In genomic region chr1:98468111-98468717, GRCh38 we compare ENCODE assay signal across 8 cellular contexts.
DNase-seq lines count a peak whose midpoint lies in the region; ATAC-seq and TF ChIP-seq lines count a peak whose summit lies in the region.

No MANE protein-coding gene starts in this region.

- POLR2A ChIA-PET in PC-9 (lab: Charles Lee; ENCODE audit: unreplicated experiment), result interaction anchor here (0.5 to 0.6 kb wide), 2 partner anchors 145 to 1643 kb away, joined by 4 to 6 read pairs; no protein-coding TSS in a partner anchor

- peak; percentile 26 for DNase-seq in COLO829 (ENCODE audit: low spot score)
- peak; percentile 43 for DNase-seq in HFF-Myc (ENCODE audit: extremely low read depth, low read depth)
- peak; percentile 4 to 59 for DNase-seq in PC-9
- peak; percentile 1 to 22 for DNase-seq in erythroblast (lab: John Stamatoyannopoulos, UW)
- DNase-seq in trophoblast cell, result peak; percentile 12 to 65
- no peak for DNase-seq in sciatic nerve (ENCODE audit: low spot score)

- H3F3A ChIP-seq in PC-9 (ENCODE audit: insufficient read depth, low read depth), result no peaks in the 10 kb centered on the region

- H2BK120ac ChIP-seq in trophoblast cell (ENCODE audit: insufficient read depth, low read length, poor library complexity), result no peak overlapping the region

- no peak overlapping the region for H3K4me3 ChIP-seq in HFF-Myc (replicated peaks; ENCODE audit: low read depth, low read length)
- no peak overlapping the region for H3K4me3 ChIP-seq in PC-9
- no peak overlapping the region for H3K4me3 ChIP-seq in trophoblast cell (ENCODE audit: low read depth, low read length)

- H3K36me3 ChIP-seq in PC-9 (ENCODE audit: low read depth) (no peaks in the 10 kb centered on the region), trophoblast cell (ENCODE audit: control insufficient read depth in 1 of 2, insufficient read depth in 2 of 2, low read length in 2 of 2) (no peaks in the 10 kb centered on the region)

- no peaks in the 10 kb centered on the region for H3K9me2 ChIP-seq in PC-9 (ENCODE audit: insufficient read depth)

- peak; percentile 69 for TF ChIP-seq CTCF in HFF-Myc (IDR thresholded peaks at IDR 0.05; ENCODE audit: low read depth, low read length, missing control alignments)
- TF ChIP-seq CTCF in PC-9 (conservative IDR thresholded peaks at IDR 0.05), result peak; percentile 98

- CTCF ChIA-PET in PC-9 (lab: Charles Lee), result interaction anchor here (0.6 to 1.2 kb wide), 4 partner anchors 415 to 1340 kb away, joined by 3 to 4 read pairs (median 4); no protein-coding TSS in a partner anchor

- no peak for ATAC-seq in HG02571 (IDR thresholded peaks at IDR 0.05; ENCODE audit: unreplicated experiment)
- no peak for ATAC-seq in HG03108 (IDR thresholded peaks at IDR 0.05; ENCODE audit: unreplicated experiment)
- ATAC-seq in sciatic nerve, result no peak

- no peak overlapping the region for H3K9ac ChIP-seq in trophoblast cell (ENCODE audit: low read length)

- no peak overlapping the region for H2BK12ac ChIP-seq in trophoblast cell (ENCODE audit: low read length)

- H3K27ac ChIP-seq in PC-9 (no peak overlapping the region), trophoblast cell (ENCODE audit: low read depth, low read length) (no peak overlapping the region)

- H3K79me1 ChIP-seq in trophoblast cell (ENCODE audit: low read length), result no peaks in the 10 kb centered on the region

- H4K91ac ChIP-seq in trophoblast cell (ENCODE audit: low read depth, low read length), result no peak overlapping the region

- intact Hi-C loops in PC-9 (cut with micrococcal nuclease; ENCODE audit: unreplicated experiment), result loop anchor here (1.0 to 5.0 kb wide), 5 partner anchors 145 to 1501 kb away; no protein-coding TSS in a partner anchor
- intact Hi-C loops in sciatic nerve (cut with DNase I), result no loop called here

- H3K4me2 ChIP-seq in PC-9 (no peak overlapping the region), trophoblast cell (ENCODE audit: low read length) (no peak overlapping the region)

- BruUV-seq in PC-9 (replicated peaks; lab: Mats Ljungman, UMichigan), result no TSS peak

- H2BK5ac ChIP-seq in trophoblast cell (ENCODE audit: low read depth, low read length, poor library complexity), result no peak overlapping the region

- H3K4me1 ChIP-seq in PC-9 (replicated peaks; ENCODE audit: insufficient read depth) (no peaks in the 10 kb centered on the region), trophoblast cell (ENCODE audit: control insufficient read depth in 1 of 2, insufficient read depth in 2 of 2, low read length in 2 of 2) (no peaks in the 10 kb centered on the region)

- no peak for TF ChIP-seq POLR2A in erythroblast (IDR thresholded peaks at IDR 0.05; ENCODE audit: low read length)

- no peak overlapping the region for H3K18ac ChIP-seq in trophoblast cell (ENCODE audit: low read length)

- no peak overlapping the region for H3K4ac ChIP-seq in trophoblast cell (ENCODE audit: low read depth, low read length)

- no peak overlapping the region for H2AK5ac ChIP-seq in trophoblast cell (ENCODE audit: low read length)

- no peak overlapping the region for H4K8ac ChIP-seq in trophoblast cell (ENCODE audit: low read depth, low read length)

- H3K27me3 ChIP-seq in PC-9 (ENCODE audit: insufficient read depth, low read depth) (no peaks in the 10 kb centered on the region), trophoblast cell (ENCODE audit: insufficient read depth, low read length) (no peaks in the 10 kb centered on the region)

- H4K20me1 ChIP-seq in PC-9 (ENCODE audit: insufficient read depth), result no peaks in the 10 kb centered on the region

- peak overlapping the region; percentile 30 for H2AFZ ChIP-seq in PC-9
- no peak overlapping the region for H2AFZ ChIP-seq in trophoblast cell (ENCODE audit: insufficient read depth, low read length, poor library complexity)

- H3K9me3 ChIP-seq in PC-9 (ENCODE audit: insufficient read depth, low read depth) (no peaks in the 10 kb centered on the region), trophoblast cell (ENCODE audit: insufficient read depth, low read depth, low read length) (no peaks in the 10 kb centered on the region)

- WGBS in trophoblast cell (ENCODE audit: extremely low coverage, insufficient coverage, insufficient read length), result no CpG with 5 or more reads among the region's 2 CpGs

- H4K12ac ChIP-seq in trophoblast cell (ENCODE audit: low read depth, low read length), result no peak overlapping the region

- no peak overlapping the region for H3K14ac ChIP-seq in trophoblast cell (ENCODE audit: low read length)

- no peak overlapping the region for H3K23ac ChIP-seq in trophoblast cell (ENCODE audit: low read length)

- H3K79me2 ChIP-seq in PC-9 (ENCODE audit: low read depth) (no peaks in the 10 kb centered on the region), trophoblast cell (ENCODE audit: control insufficient read depth, insufficient read depth, low read length, poor library complexity) (no peaks in the 10 kb centered on the region)
